In genomic region chr20:19256085-19256484, GRCh38 we compare ENCODE assay signal across 21 cellular contexts. TPM values are rescaled to one million over a fixed set of nuclear protein-coding genes. Genes with fewer than 3 reads are reported as not detected.
"Had no signal": no experiment of that assay in that cellular context is flagged by ENCODE, and none has a peak within 500 bp of the region (broad histone marks: within the 10 kb centered on the region; RNA-seq: fewer than 3 reads in every experiment).

No MANE protein-coding gene starts in this region.

- H3K4me3 Mint-ChIP-seq: activated B cell treated with CpG ODN at 0.5 μM for 24 hours; activated naive CD8-positive, alpha-beta T cell treated with anti-CD3 and anti-CD28 coated beads for 36 hours; activated T-cell treated with anti-CD3 and anti-CD28 coated beads, Interleukin-2, amount 50 U/mL, for 72 hours; mesothelial cell of epicardium; neural crest cell; stimulated activated naive CD8-positive, alpha-beta T cell treated with anti-CD3 and anti-CD28 coated beads, Interleukin-15, amount 100 ng/mL, for 72 hours had no signal

- DNase-seq: activated B cell treated with CpG ODN at 0.5 μM for 24 hours; activated CD4-positive, alpha-beta T cell treated with anti-CD3 and anti-CD28 coated beads for 48 hours; activated CD8-positive, alpha-beta memory T cell treated with anti-CD3 and anti-CD28 coated beads, Interleukin-2, amount 50 U/mL, for 48 hours; activated gamma-delta T cell; activated naive CD8-positive, alpha-beta T cell treated with anti-CD3 and anti-CD28 coated beads for 36 hours; activated T-cell treated with anti-CD3 and anti-CD28 coated beads, Interleukin-2, amount 50 U/mL, for 72 hours; anterior cingulate cortex; brain microvascular endothelial cell; cerebellar nuclear complex; dermis blood vessel endothelial cell; erythroblast; left colon; lower lobe of right lung; stimulated activated CD4-positive, alpha-beta T cell treated with anti-CD3 and anti-CD28 coated beads, Interleukin-1b, Interleukin-23, amount 100 ng/mL, for 48 hours; stimulated activated naive CD8-positive, alpha-beta T cell treated with anti-CD3 and anti-CD28 coated beads, Interleukin-15, amount 100 ng/mL, for 72 hours; SW 1271; testis had no signal

- H3K27ac Mint-ChIP-seq: activated B cell treated with CpG ODN at 0.5 μM for 24 hours; activated naive CD8-positive, alpha-beta T cell treated with anti-CD3 and anti-CD28 coated beads for 36 hours; activated T-cell treated with anti-CD3 and anti-CD28 coated beads, Interleukin-2, amount 50 U/mL, for 72 hours; mesothelial cell of epicardium; stimulated activated naive CD8-positive, alpha-beta T cell treated with anti-CD3 and anti-CD28 coated beads, Interleukin-15, amount 100 ng/mL, for 72 hours had no signal

- H3K27me3 ChIP-seq: brain microvascular endothelial cell, testis had no signal

- H3K36me3 Mint-ChIP-seq: activated naive CD8-positive, alpha-beta T cell treated with anti-CD3 and anti-CD28 coated beads for 36 hours; mesothelial cell of epicardium had no signal

- H3K4me1 Mint-ChIP-seq: activated B cell treated with CpG ODN at 0.5 μM for 24 hours; neural crest cell; stimulated activated naive CD8-positive, alpha-beta T cell treated with anti-CD3 and anti-CD28 coated beads, Interleukin-15, amount 100 ng/mL, for 72 hours had no signal

- H3K36me3 ChIP-seq: brain microvascular endothelial cell, lower lobe of right lung had no signal

- H3K4me1 ChIP-seq: testis had no signal

- H3K4me3 ChIP-seq: lower lobe of right lung, testis had no signal

- H3K27ac ChIP-seq: brain microvascular endothelial cell, lower lobe of right lung, testis had no signal

- H3K9me3 ChIP-seq: lower lobe of right lung, testis had no signal

- ATAC-seq: activated T-cell treated with anti-CD3 and anti-CD28 coated beads, Interleukin-2, amount 50 U/mL, for 72 hours; left colon; lower lobe of right lung; sciatic nerve; stimulated activated naive CD8-positive, alpha-beta T cell treated with anti-CD3 and anti-CD28 coated beads, Interleukin-15, amount 100 ng/mL, for 72 hours had no signal

- H3K27me3 Mint-ChIP-seq: activated B cell treated with CpG ODN at 0.5 μM for 24 hours had no signal

- H3K9me3 Mint-ChIP-seq: activated B cell treated with CpG ODN at 0.5 μM for 24 hours; activated naive CD8-positive, alpha-beta T cell treated with anti-CD3 and anti-CD28 coated beads for 36 hours; activated T-cell treated with anti-CD3 and anti-CD28 coated beads, Interleukin-2, amount 50 U/mL, for 72 hours; mesothelial cell of epicardium; neural crest cell; stimulated activated naive CD8-positive, alpha-beta T cell treated with anti-CD3 and anti-CD28 coated beads, Interleukin-15, amount 100 ng/mL, for 72 hours had no signal

RNA-seq across cellular contexts. Expression of gene SLC24A3, which starts 43.6 kb away (rescaled TPM):
- total RNA-seq: activated B cell treated with CpG ODN at 0.5 μM for 24 hours; activated naive CD8-positive, alpha-beta T cell treated with anti-CD3 and anti-CD28 coated beads for 36 hours; dermis blood vessel endothelial cell; T-helper 2 cell treated with Interferon-gamma antibody and Interleukin-4, amounts not matched to agents 100 ng/mL and 5 ng/mL, for 36 hours had no signal
